ENCODE assay signal across 8 cellular contexts in genomic region chr14:77158175-77158908, GRCh38. TPM values are rescaled to one million over a fixed set of nuclear protein-coding genes. Genes with fewer than 3 reads are reported as not detected.
DNase-seq lines count a peak whose midpoint lies in the region; ATAC-seq, FAIRE-seq and TF ChIP-seq lines count a peak whose summit lies in the region.

No MANE protein-coding gene starts in this region.

- peak overlapping the region; percentile 69 for H4K5ac ChIP-seq in H1 (ENCODE audit: insufficient read length, low read depth, low read length)

- no peak for TF ChIP-seq RAD21 in H1 (IDR thresholded peaks at IDR 0.05 in 1 of 2, conservative IDR thresholded peaks at IDR 0.05 in 1 of 2; ENCODE audit: low read depth in 2 of 2, low read length in 2 of 2)

- no peaks in the 10 kb centered on the region for H3K36me3 ChIP-seq in H1 (ENCODE audit: control insufficient read depth in 2 of 4, insufficient read depth in 4 of 4, low read length in 3 of 4)

- peak overlapping the region; percentile 41 for H3K4ac ChIP-seq in H1 (replicated peaks; ENCODE audit: insufficient read length, low read depth, low read length)

- H3K9me3 ChIP-seq in H1 (ENCODE audit: insufficient read depth in 2 of 2, low read depth in 1 of 2, low read length in 1 of 2) (no peaks in the 10 kb centered on the region), T-helper 17 cell (ENCODE audit: control insufficient read depth, low read length, poor library complexity, severe bottlenecking) (no peaks in the 10 kb centered on the region)

- peak overlapping the region; percentile 100 for H2AK5ac ChIP-seq in H1 (ENCODE audit: low read depth, low read length)

- H3K27me3 ChIP-seq in H1 (replicated peaks in 1 of 4; ENCODE audit: control insufficient read depth in 3 of 4, extremely low read depth in 1 of 4, insufficient read depth in 3 of 4, low read length in 3 of 4), result no peaks in the 10 kb centered on the region; a peak in 1 of 7 replicates

- H3K14ac ChIP-seq in H1 (ENCODE audit: insufficient read length), result no peak overlapping the region

- no peak overlapping the region for H3K27ac ChIP-seq in H1 (ENCODE audit: low read depth, low read length)

- no peak for TF ChIP-seq EP300 in H1 (IDR thresholded peaks at IDR 0.05; ENCODE audit: borderline replicate concordance in 1 of 2, low read depth in 2 of 2, low read length in 2 of 2)

- POLR2A ChIA-PET in H1 (lab: Charles Lee; ENCODE audit: partially characterized antibody), result interaction anchor here (0.6 to 1.7 kb wide), 4 partner anchors 9 to 114 kb away, joined by 3 to 4 read pairs (median 3); no protein-coding TSS in a partner anchor

- peak overlapping the region; percentile 86; the same call in 1 of the 2 replicates for H4K8ac ChIP-seq in H1 (ENCODE audit: extremely low read depth, insufficient read depth, low read length)

- H3K9ac ChIP-seq in H1 (replicated peaks in 1 of 4; ENCODE audit: extremely low read depth in 1 of 4, low read depth in 3 of 4, low read length in 3 of 4), result peak overlapping the region in 3 of 4 experiments; percentile 4 to 68 (median 65); a peak in 4 of 7 replicates

- no peaks in the 10 kb centered on the region for H3K9me3 Mint-ChIP-seq in nephron progenitor cell
- no peaks in the 10 kb centered on the region for H3K9me3 Mint-ChIP-seq in activated naive CD4-positive, alpha-beta T cell treated with anti-CD3 and anti-CD28 coated beads, Interleukin-2, amount 50 U/mL, for 72 hours

- H3K36me3 Mint-ChIP-seq in nephron progenitor cell (ENCODE audit: low read depth), result no peaks in the 10 kb centered on the region
- H3K36me3 Mint-ChIP-seq in T-helper 17 cell (ENCODE audit: low read depth), result peaks cover 5% of the 10 kb centered on the region
- no peaks in the 10 kb centered on the region for H3K36me3 Mint-ChIP-seq in activated naive CD4-positive, alpha-beta T cell treated with anti-CD3 and anti-CD28 coated beads, Interleukin-2, amount 50 U/mL, for 72 hours

- no peak overlapping the region for H3K27ac Mint-ChIP-seq in nephron progenitor cell
- H3K27ac Mint-ChIP-seq in T-helper 17 cell, result no peak overlapping the region
- H3K27ac Mint-ChIP-seq in activated naive CD4-positive, alpha-beta T cell treated with anti-CD3 and anti-CD28 coated beads, Interleukin-2, amount 50 U/mL, for 72 hours, result peak overlapping the region in 1 of 2 donors; percentile 45

- peak overlapping the region; percentile 100; the same call in 1 of the 2 replicates for H2BK15ac ChIP-seq in H1 (ENCODE audit: low read length)

- H2AFZ ChIP-seq in H1 (ENCODE audit: low read length), result peak overlapping the region; percentile 96

- 31% methylated on average over 14 of the region's 19 CpGs; no CpG with 5 or more reads in 1 of the 2 experiments for WGBS in H1 (ENCODE audit: extremely low coverage in 1 of 2, insufficient coverage in 1 of 2, insufficient read length in 1 of 2, insufficient replicate concordance in 2 of 2, low coverage in 1 of 2, low lambda C conversion rate in 2 of 2, missing lambda C conversion rate in 1 of 2), 2 experiments

- peak overlapping the region; percentile 91 for H3K18ac ChIP-seq in H1 (ENCODE audit: extremely low read depth, low read length)

- H4K91ac ChIP-seq in H1 (replicated peaks; ENCODE audit: insufficient read length, low read length), result peak overlapping the region; percentile 99

- CTCF ChIA-PET in H1 (lab: Charles Lee; ENCODE audit: partially characterized antibody), result interaction anchor here (1.1 to 52.5 kb wide), 9 partner anchors 8 to 133 kb away, joined by 3 to 1490 read pairs (median 5); partner anchors contain the start of genes CIPC and ZDHHC22

- H3K56ac ChIP-seq in H1 (replicated peaks; ENCODE audit: insufficient read length, low read depth, low read length), result peak overlapping the region; percentile 34

- peak overlapping the region; percentile 100 for H2BK20ac ChIP-seq in H1 (ENCODE audit: low read length)

- no peak overlapping the region for H3K23ac ChIP-seq in H1 (ENCODE audit: insufficient read length)

- H3K4me3 Mint-ChIP-seq in nephron progenitor cell (peak overlapping the region; percentile 14), T-helper 17 cell (no peak overlapping the region)

- DNase-seq in DMS53 treated with DMSO at 0.1 percent for 48 hours (lab: John Stamatoyannopoulos, UW; ENCODE audit: unreplicated experiment), result peak; percentile 46
- DNase-seq in NCI-H2171 (lab: John Stamatoyannopoulos, UW), result peak; percentile 91
- DNase-seq in H1 (ENCODE audit: low read depth in 1 of 2, low spot score in 2 of 2), result peak in 1 of 2 experiments; percentile 63
- DNase-seq in nephron progenitor cell, result peak; percentile 53
- DNase-seq in SIG-M5 (lab: John Stamatoyannopoulos, UW), result no peak
- DNase-seq in T-helper 17 cell, result no peak
- no peak for DNase-seq in activated naive CD4-positive, alpha-beta T cell treated with anti-CD3 and anti-CD28 coated beads, Interleukin-2, amount 50 U/mL, for 72 hours (ENCODE audit: low spot score in 2 of 2)
- DNase-seq in mesenteric fat pad (ENCODE audit: low spot score), result no peak

- no peak for TF ChIP-seq POLR2A in H1 (IDR thresholded peaks at IDR 0.05; ENCODE audit: control extremely low read depth in 1 of 2, low read depth in 2 of 2, low read length in 2 of 2)

- TF ChIP-seq CTCF in H1 (IDR thresholded peaks at IDR 0.05; ENCODE audit: control extremely low read depth in 1 of 3, insufficient read depth in 1 of 3, low read depth in 1 of 3, low read length in 3 of 3) (no peak), nephron progenitor cell (IDR thresholded peaks at IDR 0.05) (no peak)

- H2BK12ac ChIP-seq in H1 (ENCODE audit: low read depth, low read length), result peak overlapping the region; percentile 100

- peak overlapping the region; percentile 96 for H2BK5ac ChIP-seq in H1 (ENCODE audit: low read depth, low read length)

- peaks cover 3 to 25% (median 14%) of the 10 kb centered on the region in 4 experiments for H3K4me1 ChIP-seq in H1 (replicated peaks in 1 of 4; ENCODE audit: control insufficient read depth in 3 of 4, insufficient read depth in 4 of 4, low read length in 3 of 4)

- H3K4me2 ChIP-seq in H1 (ENCODE audit: insufficient read depth in 1 of 2, low read depth in 2 of 2, low read length in 2 of 2), result peak overlapping the region; percentile 68 to 99

- peak overlapping the region; percentile 63 for H2BK120ac ChIP-seq in H1 (replicated peaks; ENCODE audit: low read depth, low read length)

- peaks cover 25% of the 10 kb centered on the region for H3K27me3 Mint-ChIP-seq in nephron progenitor cell (ENCODE audit: low read depth, poor library complexity)
- H3K27me3 Mint-ChIP-seq in T-helper 17 cell, result peaks cover 73% of the 10 kb centered on the region

- peaks cover 0 to 2% of the 10 kb centered on the region in 2 experiments for H4K20me1 ChIP-seq in H1 (replicated peaks in 1 of 2; ENCODE audit: control insufficient read depth in 1 of 2, insufficient read depth in 2 of 2, low read length in 2 of 2)

- H3K23me2 ChIP-seq in H1 (ENCODE audit: low read depth, low read length), result peaks cover 4% of the 10 kb centered on the region

- peak; percentile 84 for FAIRE-seq in H1 (lab: Jason Lieb, UNC)

- no peaks in the 10 kb centered on the region for H3K79me2 ChIP-seq in H1 (ENCODE audit: control insufficient read depth in 1 of 2, insufficient read depth in 2 of 2, low read length in 2 of 2)

- ATAC-seq in T-helper 17 cell, result no peak
- no peak for ATAC-seq in activated naive CD4-positive, alpha-beta T cell treated with anti-CD3 and anti-CD28 coated beads, Interleukin-2, amount 50 U/mL, for 72 hours

- H3K79me1 ChIP-seq in H1 (ENCODE audit: low read depth, low read length), result no peaks in the 10 kb centered on the region

- H3K4me1 Mint-ChIP-seq in nephron progenitor cell (peaks cover 22% of the 10 kb centered on the region), T-helper 17 cell (peaks cover 2% of the 10 kb centered on the region)

- H3K4me3 ChIP-seq in H1 (ENCODE audit: extremely low read depth in 1 of 4, insufficient read depth in 2 of 4, low read depth in 3 of 4, low read length in 4 of 4), result peak overlapping the region in 2 of 4 experiments; percentile 20 to 29; a peak in 3 of 8 replicates

TF ChIP-seq in H1, 55 proteins besides CTCF, POLR2A, EP300 and RAD21:
- TF ChIP-seq CBX5 (IDR thresholded peaks at IDR 0.05; ENCODE audit: low read depth, low read length) (no peak), MAFK (IDR thresholded peaks at IDR 0.05; ENCODE audit: low read depth, low read length) (peak; percentile 1; the same call in 1 of the 2 replicates)

RNA-seq across cellular contexts. Expression of gene ZDHHC22, which starts 16.8 kb away (rescaled TPM):
- total RNA-seq in H1 (2021; fragmentation: NEBNext Ultra II Directional; extraction: Animal tissue kit (Norgen Biotek cat#: 25700)), result 55.2 and 59.3 TPM in 2 replicates
- polyA plus RNA-seq in H1 (2011; rRNA removed), result 23.8 and 30.7 TPM in 2 replicates
- 20.3 TPM for polyA plus RNA-seq in H1 (2011; cell fraction: cytosol; rRNA removed)
- polyA plus RNA-seq in H1 (2011; cell fraction: nucleus; rRNA removed), result 28.0 TPM
- 45.5 to 55.8 TPM (median 50.5 TPM) in 4 replicates for polyA plus RNA-seq in H1 (2012, experiment 1 of 2)
- 46.2 TPM for polyA plus RNA-seq in H1 (2012, experiment 2 of 2)
- polyA plus RNA-seq in H1 (2013, experiment 1 of 2), result 62.0 TPM
- 72.6 TPM for polyA plus RNA-seq in H1 (2013, experiment 2 of 2)
- polyA minus RNA-seq in H1 (2011; rRNA and poly(A)+ RNA removed), result 23.4 and 26.4 TPM in 2 replicates
- polyA minus RNA-seq in H1 (2011; cell fraction: cytosol; rRNA and poly(A)+ RNA removed), result 10.2 TPM
- polyA minus RNA-seq in H1 (2011; cell fraction: nucleus; rRNA and poly(A)+ RNA removed), result 11.5 TPM
- not detected for total RNA-seq in T-helper 17 cell
- total RNA-seq in activated naive CD4-positive, alpha-beta T cell treated with anti-CD3 and anti-CD28 coated beads, Interleukin-2, amount 50 U/mL, for 72 hours, result not detected
- total RNA-seq in mesenteric fat pad, result not detected

RNA-seq across cellular contexts. Expression of gene TMEM63C, which starts 23.3 kb away (rescaled TPM):
- total RNA-seq in H1 (2021; fragmentation: NEBNext Ultra II Directional; extraction: Animal tissue kit (Norgen Biotek cat#: 25700)), result 7.0 and 7.6 TPM in 2 replicates
- polyA plus RNA-seq in H1 (2011; rRNA removed), result 3.0 and 3.7 TPM in 2 replicates
- 3.6 TPM for polyA plus RNA-seq in H1 (2011; cell fraction: cytosol; rRNA removed)
- polyA plus RNA-seq in H1 (2011; cell fraction: nucleus; rRNA removed), result 7.8 TPM
- 4.5 to 6.5 TPM (median 5.4 TPM) in 4 replicates for polyA plus RNA-seq in H1 (2012, experiment 1 of 2)
- 2.4 TPM for polyA plus RNA-seq in H1 (2012, experiment 2 of 2)
- polyA plus RNA-seq in H1 (2013, experiment 1 of 2), result 7.3 TPM
- polyA plus RNA-seq in H1 (2013, experiment 2 of 2), result 6.9 TPM
- polyA minus RNA-seq in H1 (2011; rRNA and poly(A)+ RNA removed), result 6.0 and 7.1 TPM in 2 replicates
- 4.5 TPM for polyA minus RNA-seq in H1 (2011; cell fraction: cytosol; rRNA and poly(A)+ RNA removed)
- polyA minus RNA-seq in H1 (2011; cell fraction: nucleus; rRNA and poly(A)+ RNA removed), result 7.2 TPM
- total RNA-seq in T-helper 17 cell (1 to 10 TPM in 1 of 2 donors, under 1 TPM in 1; 0.65 to 1.1 TPM), mesenteric fat pad (0.51 TPM)
- total RNA-seq in activated naive CD4-positive, alpha-beta T cell treated with anti-CD3 and anti-CD28 coated beads, Interleukin-2, amount 50 U/mL, for 72 hours, result 1 to 10 TPM in 1 of 2 donors, under 1 TPM in 1; 0.32 to 1.1 TPM

Comparison
In these comparisons a context has a peak if more than half of its experiments do, and no peak if none do; other contexts are left out.
1. DNase-seq: peak in DMS53 treated with DMSO at 0.1 percent for 48 hours (single experiment), NCI-H2171 (single experiment) and nephron progenitor cell (single experiment); none in SIG-M5 (single experiment), T-helper 17 cell (0 of 3), activated naive CD4-positive, alpha-beta T cell treated with anti-CD3 and anti-CD28 coated beads, Interleukin-2, amount 50 U/mL, for 72 hours (0 of 2) and mesenteric fat pad (single experiment).
2. RNA of gene ZDHHC22, which starts 16.8 kb away (total RNA-seq): 55.2 to 59.3 TPM in H1; not detected in T-helper 17 cell, not detected in activated naive CD4-positive, alpha-beta T cell treated with anti-CD3 and anti-CD28 coated beads, Interleukin-2, amount 50 U/mL, for 72 hours and not detected in mesenteric fat pad (single experiment); every median in the first group is over 10 times any median in the second.